9 cellular contexts compared by ENCODE assay signal in genomic region chr1:46062651-46063319, GRCh38.
A peak's percentile ranks its signal among the peaks of the same experiment; 100 is the strongest.
DNase-seq lines count a peak whose midpoint lies in the region; ATAC-seq, FAIRE-seq and TF ChIP-seq lines count a peak whose summit lies in the region.
"Had no signal": no experiment of that assay in that cellular context is flagged by ENCODE, and none has a peak within 500 bp of the region (broad histone marks: within the 10 kb centered on the region; RNA-seq: fewer than 3 reads in every experiment).

No MANE protein-coding gene starts in this region.

- H3K9me3 ChIP-seq in Caco-2: no peaks in the 10 kb centered on the region; the same call in 1 of the 2 replicates
- no peaks in the 10 kb centered on the region for H3K9me3 ChIP-seq in muscle layer of duodenum (ENCODE audit: control insufficient read depth in 1 of 2, low read length in 2 of 2)

- TF ChIP-seq POLR2A in H54 (IDR thresholded peaks at IDR 0.05; ENCODE audit: low read depth, low read length): no peak

- TF ChIP-seq CTCF in Caco-2 (IDR thresholded peaks at IDR 0.05; ENCODE audit: insufficient read depth in 1 of 2, low read depth in 1 of 2, low read length in 1 of 2, severe bottlenecking in 1 of 2, unreplicated experiment in 1 of 2): no peak

- peaks cover 13% of the 10 kb centered on the region for H3K4me1 Mint-ChIP-seq in Caco-2 (ENCODE audit: low read depth, unreplicated experiment)

- POLR2A ChIA-PET in Caco-2 (lab: Charles Lee): no interaction called here

- CTCF ChIA-PET in Caco-2 (lab: Charles Lee): interaction anchor here (0.6 kb wide), 1 partner anchor 70 kb away, joined by 3 read pairs; the partner anchor contains the start of gene PIK3R3

- H3K4me3 ChIP-seq in Caco-2 (ENCODE audit: low read depth, low read length) (no peak overlapping the region), muscle layer of duodenum (ENCODE audit: low read depth in 1 of 2, low read length in 2 of 2) (peak overlapping the region in 1 of 2 donors; percentile 57)

- peak overlapping the region; percentile 42 for H3K4me3 Mint-ChIP-seq in Caco-2 (ENCODE audit: unreplicated experiment)
- H3K4me3 Mint-ChIP-seq: dendritic cell treated with granulocyte-macrophage colony-stimulating factor and Interleukin-4, amounts not matched to agents 40 ng/mL and 50 ng/mL, for 4 days had no signal

- peak overlapping the region; percentile 44 for H3K27ac Mint-ChIP-seq in Caco-2 (ENCODE audit: unreplicated experiment)
- H3K27ac Mint-ChIP-seq: dendritic cell treated with granulocyte-macrophage colony-stimulating factor and Interleukin-4, amounts not matched to agents 40 ng/mL and 50 ng/mL, for 4 days had no signal

- ATAC-seq in HG03520 (IDR thresholded peaks at IDR 0.05; ENCODE audit: unreplicated experiment): no peak
- ATAC-seq in GM21576 (IDR thresholded peaks at IDR 0.05; ENCODE audit: unreplicated experiment): no peak

- peak overlapping the region; percentile 54 for H3K27ac ChIP-seq in muscle layer of duodenum (ENCODE audit: low read length)

- no peaks in the 10 kb centered on the region for H3K36me3 Mint-ChIP-seq in Caco-2 (ENCODE audit: insufficient read depth, unreplicated experiment)

- no TSS peak for BruUV-seq in Caco-2 (replicated peaks; lab: Mats Ljungman, UMichigan)

- FAIRE-seq in H54 (lab: Jason Lieb, UNC): peak; percentile 92

- DNase-seq in Caco-2 (peak in 1 of 2 experiments; percentile 29), H54 (ENCODE audit: insufficient read length, low spot score) (no peak), NCI-H2029 (lab: John Stamatoyannopoulos, UW) (no peak), iPS-NIHi7 (ENCODE audit: extremely low spot score) (no peak)
- DNase-seq in activated CD4-positive, alpha-beta T cell treated with anti-CD3 and anti-CD28 coated beads, Interleukin-2, amount 50 U/mL, for 48 hours: peak; percentile 48 to 60

- H3K9me3 Mint-ChIP-seq in Caco-2 (ENCODE audit: unreplicated experiment): no peaks in the 10 kb centered on the region

- H3K27me3 ChIP-seq in Caco-2 (replicated peaks; ENCODE audit: control insufficient read depth, insufficient read depth, low read length) (no peaks in the 10 kb centered on the region), muscle layer of duodenum (ENCODE audit: low read depth, low read length) (no peaks in the 10 kb centered on the region)

- H3K4me1 ChIP-seq in Caco-2 (peaks cover 14% of the 10 kb centered on the region), muscle layer of duodenum (ENCODE audit: control insufficient read depth in 1 of 2, insufficient read depth in 2 of 2, low read length in 2 of 2) (peaks cover 0 to 3% of the 10 kb centered on the region in 2 donors)

- no peaks in the 10 kb centered on the region for H3K27me3 Mint-ChIP-seq in Caco-2 (ENCODE audit: insufficient read depth, unreplicated experiment)
- H3K27me3 Mint-ChIP-seq: dendritic cell treated with granulocyte-macrophage colony-stimulating factor and Interleukin-4, amounts not matched to agents 40 ng/mL and 50 ng/mL, for 4 days had no signal

- intact Hi-C loops in Caco-2 (cut with micrococcal nuclease; ENCODE audit: unreplicated experiment): no loop called here

- no peaks in the 10 kb centered on the region for H3K36me3 ChIP-seq in Caco-2 (ENCODE audit: control insufficient read depth, insufficient read depth, low read length)
- H3K36me3 ChIP-seq in muscle layer of duodenum (ENCODE audit: control insufficient read depth in 1 of 2, insufficient read depth in 2 of 2, low read length in 2 of 2): peaks cover 8 to 12% of the 10 kb centered on the region in 2 donors

Comparison
In these comparisons a context has a peak if more than half of its experiments do, and no peak if none do; other contexts are left out.
1. DNase-seq: peak in activated CD4-positive, alpha-beta T cell treated with anti-CD3 and anti-CD28 coated beads, Interleukin-2, amount 50 U/mL, for 48 hours (2 of 2); none in H54 (single experiment), NCI-H2029 (single experiment) and iPS-NIHi7 (single experiment).